15 cellular contexts compared by ENCODE assay signal in the genomic region with DNA sequence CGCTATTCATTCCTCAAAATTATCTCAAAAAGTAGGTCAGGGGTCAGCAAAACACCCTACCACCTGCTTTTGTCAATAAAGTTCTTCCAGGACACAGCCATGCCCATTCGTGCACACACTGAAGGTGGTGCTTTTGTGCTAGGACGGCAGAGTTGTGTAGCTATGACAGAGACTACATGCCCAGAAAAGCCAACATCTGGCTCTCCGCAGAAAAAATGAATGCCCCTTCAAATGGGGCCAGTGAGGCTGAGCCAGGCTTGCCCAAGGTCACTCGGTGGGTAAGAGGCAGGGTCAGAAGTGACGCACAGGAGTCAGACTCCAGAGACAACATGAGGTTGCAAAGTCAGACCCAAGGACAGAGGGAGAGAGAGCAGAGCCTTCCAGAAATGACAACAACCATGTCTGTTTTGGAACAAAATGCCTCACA.
DNase-seq lines count a peak whose midpoint lies in the region; ATAC-seq, FAIRE-seq and TF ChIP-seq lines count a peak whose summit lies in the region.
"Had no signal": no experiment of that assay in that cellular context is flagged by ENCODE, and none has a peak within 500 bp of the region (broad histone marks: within the 10 kb centered on the region; RNA-seq: fewer than 3 reads in every experiment).

No MANE protein-coding gene starts in this region.

- H3K27me3 Mint-ChIP-seq in Calu3 (ENCODE audit: unreplicated experiment) (no peaks in the 10 kb centered on the region), endothelial cell (ENCODE audit: unreplicated experiment) (peaks cover 6% of the 10 kb centered on the region)
- H3K27me3 Mint-ChIP-seq: activated naive CD8-positive, alpha-beta T cell; stimulated activated naive CD8-positive, alpha-beta T cell treated with anti-CD3 and anti-CD28 coated beads, Interleukin-15, amount 100 ng/mL, for 72 hours had no signal

- H3K9me3 ChIP-seq in A549 (no peaks in the 10 kb centered on the region), parathyroid adenoma (ENCODE audit: control insufficient read depth, low read length) (no peaks in the 10 kb centered on the region)

- H2AFZ ChIP-seq in parathyroid adenoma, result peak overlapping the region; percentile 31

- no peaks in the 10 kb centered on the region for H3K27me3 ChIP-seq in parathyroid adenoma (ENCODE audit: control insufficient read depth, insufficient read depth, low read length)

- H3K36me3 ChIP-seq in parathyroid adenoma (ENCODE audit: control insufficient read depth, insufficient read depth, low read length), result no peaks in the 10 kb centered on the region

- CTCF ChIA-PET in A549 (lab: Yijun Ruan, JAX) (no interaction called here), Calu3 (lab: Charles Lee) (interaction anchor here (0.6 to 1.3 kb wide), 5 partner anchors 43 to 197 kb away, joined by 3 to 5 read pairs (median 3); no protein-coding TSS in a partner anchor)

- FAIRE-seq in A549 (lab: Jason Lieb, UNC), result no peak

- peak overlapping the region; percentile 90 for H3K27ac Mint-ChIP-seq in Calu3 (ENCODE audit: unreplicated experiment)
- H3K27ac Mint-ChIP-seq in endothelial cell (ENCODE audit: unreplicated experiment), result no peak overlapping the region
- H3K27ac Mint-ChIP-seq: activated CD4-positive, alpha-beta T cell treated with anti-CD3 and anti-CD28 coated beads, Interleukin-2, amount 10 ng/mL, durations not matched to agents 24 days and 14 days; activated naive CD8-positive, alpha-beta T cell had no signal

- no peak for TF ChIP-seq RAD21 in A549 (conservative IDR thresholded peaks at IDR 0.05 in 1 of 2, IDR thresholded peaks at IDR 0.05 in 1 of 2)

- H3K4me3 Mint-ChIP-seq in Calu3 (ENCODE audit: low read depth, unreplicated experiment) (peak overlapping the region; percentile 36), endothelial cell (ENCODE audit: unreplicated experiment) (no peak overlapping the region)
- H3K4me3 Mint-ChIP-seq: activated CD4-positive, alpha-beta T cell treated with anti-CD3 and anti-CD28 coated beads, Interleukin-2, amount 10 ng/mL, durations not matched to agents 24 days and 14 days; activated naive CD8-positive, alpha-beta T cell; stimulated activated naive CD8-positive, alpha-beta T cell treated with anti-CD3 and anti-CD28 coated beads, Interleukin-15, amount 100 ng/mL, for 72 hours had no signal

- peaks cover 40% of the 10 kb centered on the region for H3K36me3 Mint-ChIP-seq in Calu3 (ENCODE audit: insufficient read depth, unreplicated experiment)
- H3K36me3 Mint-ChIP-seq in endothelial cell (ENCODE audit: low read depth, unreplicated experiment), result no peaks in the 10 kb centered on the region
- H3K36me3 Mint-ChIP-seq: activated naive CD8-positive, alpha-beta T cell had no signal

- POLR2A ChIA-PET in A549 (lab: Yijun Ruan, JAX), result no interaction called here

- no peak for TF ChIP-seq CTCF in A549 (IDR thresholded peaks at IDR 0.05)
- TF ChIP-seq CTCF in Calu3 (IDR thresholded peaks at IDR 0.05; ENCODE audit: unreplicated experiment), result no peak
- TF ChIP-seq CTCF in parathyroid adenoma (IDR thresholded peaks at IDR 0.05), result no peak
- no peak for TF ChIP-seq CTCF in endothelial cell (IDR thresholded peaks at IDR 0.05; ENCODE audit: unreplicated experiment)

- 33% methylated on average over 6 of the region's 6 CpGs for WGBS in A549 (ENCODE audit: missing lambda C conversion rate)

- no TSS peak for BruUV-seq in Calu3 (replicated peaks; lab: Mats Ljungman, UMichigan)

- no peak overlapping the region for H3K9ac ChIP-seq in parathyroid adenoma

- H3K27ac ChIP-seq in A549 (peak overlapping the region; percentile 74 to 76; a peak in 3 of 6 replicates), parathyroid adenoma (no peak overlapping the region)

- ATAC-seq in A549, result no peak
- ATAC-seq in left cardiac atrium, result peak; percentile 44 to 47
- no peak for ATAC-seq in HG03460 (IDR thresholded peaks at IDR 0.05; ENCODE audit: unreplicated experiment)
- ATAC-seq: stimulated activated naive CD8-positive, alpha-beta T cell treated with anti-CD3 and anti-CD28 coated beads, Interleukin-15, amount 100 ng/mL, for 72 hours had no signal

- TF ChIP-seq EP300 in A549 (IDR thresholded peaks at IDR 0.05), result no peak

- H3K79me2 ChIP-seq in parathyroid adenoma, result no peaks in the 10 kb centered on the region

- H3K4me1 ChIP-seq in A549 (peaks cover 38% of the 10 kb centered on the region), parathyroid adenoma (peaks cover 9% of the 10 kb centered on the region)

- H3K9me3 Mint-ChIP-seq in Calu3 (ENCODE audit: low read depth, unreplicated experiment), result no peaks in the 10 kb centered on the region
- H3K9me3 Mint-ChIP-seq in endothelial cell (ENCODE audit: unreplicated experiment), result no peaks in the 10 kb centered on the region
- H3K9me3 Mint-ChIP-seq: activated CD4-positive, alpha-beta T cell treated with anti-CD3 and anti-CD28 coated beads, Interleukin-2, amount 10 ng/mL, durations not matched to agents 24 days and 14 days; stimulated activated naive CD8-positive, alpha-beta T cell treated with anti-CD3 and anti-CD28 coated beads, Interleukin-15, amount 100 ng/mL, for 72 hours had no signal

- H3K4me2 ChIP-seq in A549 (peak overlapping the region; percentile 16; the same call in 1 of the 3 replicates), parathyroid adenoma (ENCODE audit: low read length) (no peak overlapping the region)

- H3K4me1 Mint-ChIP-seq in Calu3 (ENCODE audit: low read depth, unreplicated experiment) (peaks cover 55% of the 10 kb centered on the region), endothelial cell (ENCODE audit: unreplicated experiment) (peaks cover 21% of the 10 kb centered on the region)

- DNase-seq in A549 (ENCODE audit: low read depth in 1 of 2, low spot score in 1 of 2) (no peak), Calu3 (peak; percentile 23), left cardiac atrium (no peak), COLO668 (lab: John Stamatoyannopoulos, UW; ENCODE audit: unreplicated experiment) (no peak), endothelial cell (ENCODE audit: low spot score) (no peak)
- no peak for DNase-seq in central memory CD4-positive, alpha-beta T cell
- DNase-seq: activated CD4-positive, alpha-beta T cell treated with anti-CD3 and anti-CD28 coated beads, Interleukin-2, amount 10 ng/mL, durations not matched to agents 24 days and 14 days; activated T-cell treated with anti-CD3 and anti-CD28 coated beads for 4 hours; AML-193; foreskin fibroblast; stimulated activated CD4-positive, alpha-beta T cell treated with anti-CD3 and anti-CD28 coated beads, Interleukin-12 subunit alpha, Interleukin-12 subunit beta, amount 100 ng/mL, for 4 hours; stimulated activated naive CD8-positive, alpha-beta T cell treated with anti-CD3 and anti-CD28 coated beads, Interleukin-15, amount 100 ng/mL, for 72 hours had no signal

- TF ChIP-seq POLR2A in A549 (IDR thresholded peaks at IDR 0.05; ENCODE audit: low read length), result no peak

- intact Hi-C loops in Calu3 (cut with micrococcal nuclease; ENCODE audit: unreplicated experiment) (loop anchor here (5.0 kb wide), 1 partner anchor 58 kb away; no protein-coding TSS in a partner anchor), left cardiac atrium (cut with DNase I) (loop anchor here (10.0 kb wide), 2 partner anchors 54 to 194 kb away; no protein-coding TSS in a partner anchor)

- no peak overlapping the region for H3K4me3 ChIP-seq in A549
- no peak overlapping the region for H3K4me3 ChIP-seq in parathyroid adenoma (ENCODE audit: low read depth, low read length)

TF ChIP-seq in A549, 52 proteins besides CTCF, POLR2A, EP300 and RAD21 (continues in another document):
- TF ChIP-seq NFE2L2 (conservative IDR thresholded peaks at IDR 0.05; ENCODE audit: low read length) (no peak), CEBPB (IDR thresholded peaks at IDR 0.05) (no peak), HOXB5 (CRISPR knock-in tag; IDR thresholded peaks at IDR 0.05) (no peak), MAZ (IDR thresholded peaks at IDR 0.05; ENCODE audit: borderline replicate concordance, low read depth, low read length) (no peak), CBX2 (IDR thresholded peaks at IDR 0.05; ENCODE audit: borderline replicate concordance, low read depth) (no peak), FOSL2 (IDR thresholded peaks at IDR 0.05) (no peak), FOSL2 (CRISPR knock-in tag; IDR thresholded peaks at IDR 0.05) (no peak), ZNF302 (CRISPR knock-in tag; IDR thresholded peaks at IDR 0.05) (no peak), NPAS2 (CRISPR knock-in tag; IDR thresholded peaks at IDR 0.05; ENCODE audit: borderline replicate concordance) (no peak), RCOR1 (IDR thresholded peaks at IDR 0.05; ENCODE audit: low read depth, low read length) (no peak), FOXS1 (CRISPR knock-in tag; IDR thresholded peaks at IDR 0.05) (no peak), BHLHE40 (IDR thresholded peaks at IDR 0.05; ENCODE audit: low read depth, low read length) (no peak), HOXA7 (CRISPR knock-in tag; IDR thresholded peaks at IDR 0.05) (no peak)
- TF ChIP-seq, protein P1, sequence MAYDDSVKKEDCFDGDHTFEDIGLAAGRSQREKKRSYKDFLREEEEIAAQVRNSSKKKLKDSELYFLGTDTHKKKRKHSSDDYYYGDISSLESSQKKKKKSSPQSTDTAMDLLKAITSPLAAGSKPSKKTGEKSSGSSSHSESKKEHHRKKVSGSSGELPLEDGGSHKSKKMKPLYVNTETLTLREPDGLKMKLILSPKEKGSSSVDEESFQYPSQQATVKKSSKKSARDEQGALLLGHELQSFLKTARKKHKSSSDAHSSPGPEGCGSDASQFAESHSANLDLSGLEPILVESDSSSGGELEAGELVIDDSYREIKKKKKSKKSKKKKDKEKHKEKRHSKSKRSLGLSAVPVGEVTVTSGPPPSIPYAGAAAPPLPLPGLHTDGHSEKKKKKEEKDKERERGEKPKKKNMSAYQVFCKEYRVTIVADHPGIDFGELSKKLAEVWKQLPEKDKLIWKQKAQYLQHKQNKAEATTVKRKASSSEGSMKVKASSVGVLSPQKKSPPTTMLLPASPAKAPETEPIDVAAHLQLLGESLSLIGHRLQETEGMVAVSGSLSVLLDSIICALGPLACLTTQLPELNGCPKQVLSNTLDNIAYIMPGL (CRISPR knock-in tag; IDR thresholded peaks at IDR 0.05; ENCODE audit: borderline replicate concordance), result no peak
- TF ChIP-seq, protein P2, sequence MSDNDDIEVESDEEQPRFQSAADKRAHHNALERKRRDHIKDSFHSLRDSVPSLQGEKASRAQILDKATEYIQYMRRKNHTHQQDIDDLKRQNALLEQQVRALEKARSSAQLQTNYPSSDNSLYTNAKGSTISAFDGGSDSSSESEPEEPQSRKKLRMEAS (IDR thresholded peaks at IDR 0.05), result no peak
- TF ChIP-seq, protein P3, sequence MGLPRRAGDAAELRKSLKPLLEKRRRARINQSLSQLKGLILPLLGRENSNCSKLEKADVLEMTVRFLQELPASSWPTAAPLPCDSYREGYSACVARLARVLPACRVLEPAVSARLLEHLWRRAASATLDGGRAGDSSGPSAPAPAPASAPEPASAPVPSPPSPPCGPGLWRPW (IDR thresholded peaks at IDR 0.05), result no peak

Comparison
In these comparisons a context has a peak if more than half of its experiments do, and no peak if none do; other contexts are left out.
1. ATAC-seq: peak in left cardiac atrium (2 of 2); none in A549 (0 of 2) and HG03460 (single experiment).